Comparison of ENCODE assay signal across 1 cellular context in genomic region chr11:65041206-65042035, GRCh38.
A peak's percentile ranks its signal among the peaks of the same experiment; 100 is the strongest.
TF ChIP-seq lines count a peak whose summit lies in the region.

TSS of gene SAC3D1 (plus strand) at chr11:65041210. CDS start at chr11:65041293, 83 bp downstream.

TF ChIP-seq in HepG2, 621 proteins besides CTCF, POLR2A, EP300 and RAD21 (continued from another document and continues in another):
- no peak for TF ChIP-seq ZNF513 (CRISPR knock-in tag; conservative IDR thresholded peaks at IDR 0.05)
- no peak for TF ChIP-seq ZSCAN30 (CRISPR knock-in tag; IDR thresholded peaks at IDR 0.05)
- no peak; the same call in 1 of the 2 replicates for TF ChIP-seq ZNF142 (CRISPR knock-in tag; IDR thresholded peaks at IDR 0.05)
- no peak for TF ChIP-seq ZNF12 (CRISPR knock-in tag; IDR thresholded peaks at IDR 0.05)
- peak; percentile 65; the same call in 1 of the 2 replicates for TF ChIP-seq CCDC6 (CRISPR knock-in tag; IDR thresholded peaks at IDR 0.05)
- TF ChIP-seq DBP (CRISPR knock-in tag; IDR thresholded peaks at IDR 0.05; ENCODE audit: not compliant biosample characterization) = no peak
- TF ChIP-seq, protein P1, sequence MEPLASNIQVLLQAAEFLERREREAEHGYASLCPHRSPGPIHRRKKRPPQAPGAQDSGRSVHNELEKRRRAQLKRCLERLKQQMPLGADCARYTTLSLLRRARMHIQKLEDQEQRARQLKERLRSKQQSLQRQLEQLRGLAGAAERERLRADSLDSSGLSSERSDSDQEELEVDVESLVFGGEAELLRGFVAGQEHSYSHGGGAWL (CRISPR knock-in tag; IDR thresholded peaks at IDR 0.05) = peak; percentile 29; the same call in 1 of the 2 replicates
- no peak for TF ChIP-seq ZBTB3 (CRISPR knock-in tag; IDR thresholded peaks at IDR 0.05; ENCODE audit: borderline replicate concordance, low read depth)
- no peak for TF ChIP-seq JARID2 (CRISPR knock-in tag; IDR thresholded peaks at IDR 0.05; ENCODE audit: insufficient replicate concordance)
- no peak for TF ChIP-seq FOXM1 (CRISPR knock-in tag; IDR thresholded peaks at IDR 0.05)
- TF ChIP-seq ZBTB4 (CRISPR knock-in tag; IDR thresholded peaks at IDR 0.05; ENCODE audit: borderline replicate concordance) = no peak
- TF ChIP-seq SRSF4 (IDR thresholded peaks at IDR 0.05; ENCODE audit: low read depth, low read length, poor library complexity, severe bottlenecking) = no peak
- no peak for TF ChIP-seq SNRNP70 (IDR thresholded peaks at IDR 0.05; ENCODE audit: low read depth, low read length)
- TF ChIP-seq PCBP2 (optimal IDR thresholded peaks at IDR 0.05; ENCODE audit: low read depth, low read length, poor library complexity, severe bottlenecking) = no peak
- no peak for TF ChIP-seq RAD51 (IDR thresholded peaks at IDR 0.05; ENCODE audit: borderline replicate concordance)
- TF ChIP-seq SP140L (CRISPR knock-in tag; IDR thresholded peaks at IDR 0.05; ENCODE audit: borderline replicate concordance) = no peak
- TF ChIP-seq SP4 (CRISPR knock-in tag; IDR thresholded peaks at IDR 0.05) = peak; percentile 31
- 0 out of 2 replicates have a peak, but pooled peaks have one; percentile 9 for TF ChIP-seq BHLHE40 (IDR thresholded peaks at IDR 0.05; ENCODE audit: low read length)
- TF ChIP-seq TBP (CRISPR knock-in tag; IDR thresholded peaks at IDR 0.05) = no peak
- TF ChIP-seq ZNF710 (CRISPR knock-in tag; IDR thresholded peaks at IDR 0.05; ENCODE audit: borderline replicate concordance) = peak; percentile 44; the same call in 1 of the 2 replicates
- TF ChIP-seq ZNF383 (CRISPR knock-in tag; IDR thresholded peaks at IDR 0.05; ENCODE audit: borderline replicate concordance) = no peak
- no peak for TF ChIP-seq AHR (CRISPR knock-in tag; IDR thresholded peaks at IDR 0.05)
- TF ChIP-seq ZNF160 (CRISPR knock-in tag; IDR thresholded peaks at IDR 0.05) = no peak
- TF ChIP-seq ZNF546 (CRISPR knock-in tag; conservative IDR thresholded peaks at IDR 0.05) = no peak
- no peak for TF ChIP-seq MAFK (conservative IDR thresholded peaks at IDR 0.05 in 1 of 2, IDR thresholded peaks at IDR 0.05 in 1 of 2; ENCODE audit: low read length in 2 of 2)
- no peak for TF ChIP-seq ZNF569 (CRISPR knock-in tag; IDR thresholded peaks at IDR 0.05; ENCODE audit: borderline replicate concordance)
- TF ChIP-seq CREM (IDR thresholded peaks at IDR 0.05) = no peak
- no peak for TF ChIP-seq CREM (CRISPR knock-in tag; IDR thresholded peaks at IDR 0.05)
- no peak; the same call in 1 of the 2 replicates for TF ChIP-seq TFDP1 (CRISPR knock-in tag; IDR thresholded peaks at IDR 0.05; ENCODE audit: borderline replicate concordance)
- TF ChIP-seq BRF2 (CRISPR knock-in tag; IDR thresholded peaks at IDR 0.05) = peak; percentile 45; the same call in 1 of the 2 replicates
- no peak for TF ChIP-seq SRF (IDR thresholded peaks at IDR 0.05; ENCODE audit: low read depth, low read length)
- TF ChIP-seq ZNF367 (CRISPR knock-in tag; IDR thresholded peaks at IDR 0.05; ENCODE audit: borderline replicate concordance) = no peak; the same call in 1 of the 2 replicates
- TF ChIP-seq, protein P2, sequence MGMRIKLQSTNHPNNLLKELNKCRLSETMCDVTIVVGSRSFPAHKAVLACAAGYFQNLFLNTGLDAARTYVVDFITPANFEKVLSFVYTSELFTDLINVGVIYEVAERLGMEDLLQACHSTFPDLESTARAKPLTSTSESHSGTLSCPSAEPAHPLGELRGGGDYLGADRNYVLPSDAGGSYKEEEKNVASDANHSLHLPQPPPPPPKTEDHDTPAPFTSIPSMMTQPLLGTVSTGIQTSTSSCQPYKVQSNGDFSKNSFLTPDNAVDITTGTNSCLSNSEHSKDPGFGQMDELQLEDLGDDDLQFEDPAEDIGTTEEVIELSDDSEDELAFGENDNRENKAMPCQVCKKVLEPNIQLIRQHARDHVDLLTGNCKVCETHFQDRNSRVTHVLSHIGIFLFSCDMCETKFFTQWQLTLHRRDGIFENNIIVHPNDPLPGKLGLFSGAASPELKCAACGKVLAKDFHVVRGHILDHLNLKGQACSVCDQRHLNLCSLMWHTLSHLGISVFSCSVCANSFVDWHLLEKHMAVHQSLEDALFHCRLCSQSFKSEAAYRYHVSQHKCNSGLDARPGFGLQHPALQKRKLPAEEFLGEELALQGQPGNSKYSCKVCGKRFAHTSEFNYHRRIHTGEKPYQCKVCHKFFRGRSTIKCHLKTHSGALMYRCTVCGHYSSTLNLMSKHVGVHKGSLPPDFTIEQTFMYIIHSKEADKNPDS (CRISPR knock-in tag; IDR thresholded peaks at IDR 0.05) = no peak
- TF ChIP-seq, protein P3, sequence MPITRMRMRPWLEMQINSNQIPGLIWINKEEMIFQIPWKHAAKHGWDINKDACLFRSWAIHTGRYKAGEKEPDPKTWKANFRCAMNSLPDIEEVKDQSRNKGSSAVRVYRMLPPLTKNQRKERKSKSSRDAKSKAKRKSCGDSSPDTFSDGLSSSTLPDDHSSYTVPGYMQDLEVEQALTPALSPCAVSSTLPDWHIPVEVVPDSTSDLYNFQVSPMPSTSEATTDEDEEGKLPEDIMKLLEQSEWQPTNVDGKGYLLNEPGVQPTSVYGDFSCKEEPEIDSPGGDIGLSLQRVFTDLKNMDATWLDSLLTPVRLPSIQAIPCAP (CRISPR knock-in tag; IDR thresholded peaks at IDR 0.05; ENCODE audit: low read depth) = no peak
- TF ChIP-seq ZNF501 (CRISPR knock-in tag; IDR thresholded peaks at IDR 0.05) = no peak
- no peak for TF ChIP-seq ATM (IDR thresholded peaks at IDR 0.05; ENCODE audit: borderline replicate concordance)
- no peak for TF ChIP-seq CREB3 (CRISPR knock-in tag; IDR thresholded peaks at IDR 0.05)
- TF ChIP-seq MAZ (IDR thresholded peaks at IDR 0.05; ENCODE audit: borderline replicate concordance, low read depth, low read length) = 0 out of 2 replicates have a peak, but pooled peaks have one; percentile 9
- no peak; the same call in 1 of the 2 replicates for TF ChIP-seq MAZ (CRISPR knock-in tag; IDR thresholded peaks at IDR 0.05; ENCODE audit: low read depth)
- TF ChIP-seq HOXA7 (CRISPR knock-in tag; IDR thresholded peaks at IDR 0.05) = no peak
- TF ChIP-seq ZNF225 (CRISPR knock-in tag; IDR thresholded peaks at IDR 0.05) = no peak
- TF ChIP-seq GATAD2A (CRISPR knock-in tag; IDR thresholded peaks at IDR 0.05) = no peak
